ENCODE assay signal across 12 cellular contexts in the genomic region with DNA sequence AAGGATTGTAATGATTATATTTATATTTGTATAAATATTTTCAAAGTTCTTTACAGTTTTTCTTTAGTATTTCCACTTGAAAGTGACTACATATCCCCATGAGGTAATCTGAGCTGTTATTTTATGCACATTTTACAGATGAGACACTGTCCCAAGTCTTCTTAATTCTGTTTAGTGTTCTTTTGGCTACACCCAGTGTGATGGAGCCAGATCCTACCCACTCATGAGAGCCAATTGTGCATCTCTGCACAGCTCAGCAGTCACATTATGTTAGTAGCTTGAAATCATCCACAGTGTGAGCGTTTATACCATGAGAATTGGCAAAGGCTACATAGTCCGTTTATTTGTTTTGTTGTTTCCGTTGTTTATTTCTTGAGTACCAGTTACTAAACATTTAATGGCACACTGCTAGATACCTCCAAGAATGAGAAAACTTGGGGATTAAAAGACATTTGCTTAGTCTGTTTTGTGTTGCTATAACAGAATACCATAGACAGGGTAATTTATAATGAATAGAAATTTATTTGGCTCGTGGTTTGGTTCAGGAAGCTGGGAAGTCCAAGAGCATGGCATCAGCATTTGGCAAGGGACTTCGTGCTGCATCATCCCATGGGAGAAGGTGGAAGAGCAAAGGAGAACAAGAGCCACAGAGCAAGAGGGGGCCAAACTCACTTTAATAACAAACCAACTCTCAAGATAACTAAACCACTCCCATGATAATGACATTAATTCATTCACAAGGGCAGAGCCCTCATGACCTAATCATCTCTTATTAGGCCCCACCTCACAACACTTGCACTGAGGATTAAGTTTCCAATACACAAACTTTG.
A peak's percentile ranks its signal among the peaks of the same experiment; 100 is the strongest.
DNase-seq lines count a peak whose midpoint lies in the region; ATAC-seq and TF ChIP-seq lines count a peak whose summit lies in the region.
"Had no signal": no experiment of that assay in that cellular context is flagged by ENCODE, and none has a peak within 500 bp of the region (broad histone marks: within the 10 kb centered on the region; RNA-seq: fewer than 3 reads in every experiment).

No MANE protein-coding gene starts in this region.

- CTCF ChIA-PET in CD4-positive, alpha-beta T cell (lab: Charles Lee) = no interaction called here

- no peaks in the 10 kb centered on the region for H3K36me3 Mint-ChIP-seq in CD4-positive, alpha-beta T cell (ENCODE audit: low read depth)

- H3K9me3 ChIP-seq in stomach = no peaks in the 10 kb centered on the region
- H3K9me3 ChIP-seq in CD4-positive, alpha-beta T cell (ENCODE audit: control insufficient read depth, low read length) = no peaks in the 10 kb centered on the region
- no peaks in the 10 kb centered on the region for H3K9me3 ChIP-seq in spleen
- H3K9me3 ChIP-seq: Caco-2 had no signal

- no peak for TF ChIP-seq EP300 in stomach (IDR thresholded peaks at IDR 0.05)

- H3K4me1 ChIP-seq in stomach (no peaks in the 10 kb centered on the region), spleen (peaks cover 0 to 9% (median 0%) of the 10 kb centered on the region in 6 donors)
- H3K4me1 ChIP-seq: Caco-2 had no signal

- intact Hi-C loops in left ventricle myocardium superior (cut with micrococcal nuclease) (no loop called here), stomach (cut with DNase I; ENCODE audit: low total_unique reads) (no loop called here), spleen (cut with DNase I; ENCODE audit: low total_unique reads) (no loop called here)
- intact Hi-C loops in CD4-positive, alpha-beta T cell (cut with DNase I, micrococcal nuclease) = no loop called here

- H3K27me3 Mint-ChIP-seq in CD4-positive, alpha-beta T cell = no peaks in the 10 kb centered on the region

- H3K4me1 Mint-ChIP-seq in CD4-positive, alpha-beta T cell (ENCODE audit: low read depth) = peaks cover 6% of the 10 kb centered on the region

- POLR2A ChIA-PET in CD4-positive, alpha-beta T cell (lab: Charles Lee) = interaction anchor here (0.7 kb wide), 1 partner anchor 8 kb away, joined by 4 read pairs; no protein-coding TSS in a partner anchor

- H3K4me3 Mint-ChIP-seq in CD4-positive, alpha-beta T cell = no peak overlapping the region

- H3K4me3 ChIP-seq in brain microvascular endothelial cell (ENCODE audit: low read depth, low read length) (no peak overlapping the region), stomach (no peak overlapping the region), spleen (no peak overlapping the region)

- peak; percentile 78 for ATAC-seq in left ventricle myocardium superior
- no peak for ATAC-seq in CD4-positive, alpha-beta T cell (ENCODE audit: poor library complexity)

- peak; percentile 87 for DNase-seq in H4 (ENCODE audit: low spot score)
- DNase-seq in brain microvascular endothelial cell = peak; percentile 55
- no peak for DNase-seq in left ventricle myocardium superior
- DNase-seq in stomach = no peak
- no peak for DNase-seq in CD4-positive, alpha-beta T cell
- DNase-seq in spleen = no peak
- no peak for DNase-seq in NCI-H1694 treated with DMSO at 0.1 percent for 48 hours (lab: John Stamatoyannopoulos, UW)
- no peak for DNase-seq in islet precursor cell
- DNase-seq: Caco-2; caudate nucleus; NCI-H187 treated with DMSO at 0.1 percent for 48 hours; stimulated activated naive CD4-positive, alpha-beta T cell had no signal

- in situ Hi-C loops in brain microvascular endothelial cell (cut with HindIII; ENCODE audit: low pct_ligation_motif_present, low sequenced_read_pairs) = no loop called here

- WGBS in stomach, 5 donors = 60 to 79% (median 63%) methylated on average over 5 of the region's 5 CpGs
- 66 to 80% (median 76%) methylated on average over 5 of the region's 5 CpGs for WGBS in spleen, 5 donors

- H3K36me3 ChIP-seq in brain microvascular endothelial cell (replicated peaks) (no peaks in the 10 kb centered on the region), stomach (no peaks in the 10 kb centered on the region), spleen (no peaks in the 10 kb centered on the region)

- no peaks in the 10 kb centered on the region for H3K9me3 Mint-ChIP-seq in CD4-positive, alpha-beta T cell

- H3K27ac ChIP-seq in brain microvascular endothelial cell (peak overlapping the region; percentile 89), stomach (peak overlapping the region in 3 of 5 donors; percentile 14 to 72 (median 51)), spleen (peak overlapping the region in 1 of 8 donors; percentile 22)
- no peak overlapping the region for H3K27ac ChIP-seq in CD4-positive, alpha-beta T cell (ENCODE audit: low read depth, low read length)

- H3K27ac Mint-ChIP-seq in CD4-positive, alpha-beta T cell = no peak overlapping the region

- no peaks in the 10 kb centered on the region for H3K27me3 ChIP-seq in brain microvascular endothelial cell (replicated peaks)
- no peaks in the 10 kb centered on the region for H3K27me3 ChIP-seq in stomach
- H3K27me3 ChIP-seq in CD4-positive, alpha-beta T cell (ENCODE audit: control insufficient read depth, insufficient read depth, low read length) = no peaks in the 10 kb centered on the region
- H3K27me3 ChIP-seq in spleen (replicated peaks in 1 of 7) = no peaks in the 10 kb centered on the region

- no peak for TF ChIP-seq POLR2A in stomach (IDR thresholded peaks at IDR 0.05)
- no peak for TF ChIP-seq POLR2A in spleen (IDR thresholded peaks at IDR 0.05)

- TF ChIP-seq CTCF in brain microvascular endothelial cell (IDR thresholded peaks at IDR 0.05; ENCODE audit: low read depth, low read length, missing control alignments) = no peak
- no peak for TF ChIP-seq CTCF in stomach (IDR thresholded peaks at IDR 0.05)
- no peak for TF ChIP-seq CTCF in CD4-positive, alpha-beta T cell (IDR thresholded peaks at IDR 0.05)
- no peak for TF ChIP-seq CTCF in spleen (IDR thresholded peaks at IDR 0.05 in 8 of 11, conservative IDR thresholded peaks at IDR 0.05 in 3 of 11)

Comparison
In these comparisons a context has a peak if more than half of its experiments do, and no peak if none do; other contexts are left out.
1. DNase-seq: peak in H4 (single experiment) and brain microvascular endothelial cell (single experiment); none in left ventricle myocardium superior (single experiment), stomach (single experiment), CD4-positive, alpha-beta T cell (0 of 10), spleen (single experiment), NCI-H1694 treated with DMSO at 0.1 percent for 48 hours (single experiment) and islet precursor cell (single experiment).